10 cellular contexts compared by ENCODE assay signal in the genomic region with DNA sequence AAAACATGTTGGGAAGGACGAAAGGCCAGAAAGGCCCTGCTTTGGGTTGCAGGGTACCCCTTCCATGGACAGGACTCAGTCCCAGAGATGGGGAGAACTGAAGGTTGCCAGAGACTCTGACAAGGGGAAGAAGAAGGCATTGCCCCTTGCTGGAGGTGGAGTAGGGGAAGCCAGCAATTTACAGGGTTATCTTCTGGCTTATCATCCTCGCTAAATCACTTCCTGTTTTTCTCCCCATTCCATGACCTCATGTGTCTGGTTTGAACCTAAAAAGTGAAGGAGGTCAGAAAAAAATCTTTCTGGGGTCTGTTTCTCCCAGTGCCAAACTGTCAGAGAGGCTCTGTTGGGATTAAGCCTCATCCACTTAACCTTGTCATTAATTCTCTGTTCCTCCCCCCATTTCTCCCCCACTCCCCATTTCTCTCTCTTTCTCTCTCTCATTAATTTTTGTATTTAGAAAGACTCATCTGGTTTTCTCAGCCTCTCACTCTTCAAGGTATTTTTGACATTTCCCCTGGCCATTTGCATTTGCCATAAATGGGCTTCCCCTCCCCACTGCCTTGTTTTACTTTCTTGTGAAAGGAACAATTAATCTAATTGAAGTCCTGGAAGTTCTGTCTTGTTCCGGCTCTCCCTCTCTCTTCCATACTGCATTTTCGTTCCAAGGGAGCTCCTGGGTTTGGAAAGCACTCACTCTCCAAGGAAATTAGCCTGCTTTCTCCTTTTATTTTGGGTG. TPM values are rescaled to one million over a fixed set of nuclear protein-coding genes. Genes with fewer than 3 reads are reported as not detected.
DNase-seq lines count a peak whose midpoint lies in the region; ATAC-seq and TF ChIP-seq lines count a peak whose summit lies in the region.
"Had no signal": no experiment of that assay in that cellular context is flagged by ENCODE, and none has a peak within 500 bp of the region (broad histone marks: within the 10 kb centered on the region; RNA-seq: fewer than 3 reads in every experiment).

No MANE protein-coding gene starts in this region.

- H3K4me3 Mint-ChIP-seq in mesothelial cell of epicardium: no peak overlapping the region
- H3K4me3 Mint-ChIP-seq: activated naive CD4-positive, alpha-beta T cell treated with anti-CD3 and anti-CD28 coated beads for 36 hours; T-cell had no signal

- no peaks in the 10 kb centered on the region for H4K20me1 ChIP-seq in BLaER1

- H3K27me3 ChIP-seq in BLaER1 (no peaks in the 10 kb centered on the region), ascending aorta (no peaks in the 10 kb centered on the region)

- TF ChIP-seq CTCF in ascending aorta (IDR thresholded peaks at IDR 0.05) (no peak), mesothelial cell of epicardium (IDR thresholded peaks at IDR 0.05; ENCODE audit: unreplicated experiment) (no peak)

- peak overlapping the region; percentile 38 for H3K4me2 ChIP-seq in BLaER1

- H3K36me3 Mint-ChIP-seq in mesothelial cell of epicardium: no peaks in the 10 kb centered on the region
- H3K36me3 Mint-ChIP-seq: T-cell had no signal

- H3K27ac ChIP-seq in BLaER1: no peak overlapping the region
- peak overlapping the region; percentile 42 to 44 for H3K27ac ChIP-seq in ascending aorta

- H3K4me1 Mint-ChIP-seq in mesothelial cell of epicardium: peaks cover 85% of the 10 kb centered on the region
- H3K4me1 Mint-ChIP-seq: T-cell had no signal

- H3K36me3 ChIP-seq in BLaER1 (no peaks in the 10 kb centered on the region), ascending aorta (no peaks in the 10 kb centered on the region)

- no peaks in the 10 kb centered on the region for H3K27me3 Mint-ChIP-seq in mesothelial cell of epicardium (ENCODE audit: low read depth)

- ATAC-seq in GM18505 (IDR thresholded peaks at IDR 0.05; ENCODE audit: unreplicated experiment) (no peak), GM21825 (IDR thresholded peaks at IDR 0.05; ENCODE audit: unreplicated experiment) (no peak)
- ATAC-seq: T-cell had no signal

- in situ Hi-C loops in KBM-7 (cut with MboI; ENCODE audit: low pct_unique_long_range_greater_than_20kb, low sequenced_read_pairs): no loop called here

- H3K27ac Mint-ChIP-seq in mesothelial cell of epicardium: peak overlapping the region; percentile 84
- H3K27ac Mint-ChIP-seq: activated naive CD4-positive, alpha-beta T cell treated with anti-CD3 and anti-CD28 coated beads for 36 hours; T-cell had no signal

- intact Hi-C loops in ascending aorta (cut with DNase I): no loop called here

- TF ChIP-seq POLR2A in GM18505 (IDR thresholded peaks at IDR 0.05; ENCODE audit: borderline replicate concordance, extremely low read depth, insufficient read depth, insufficient read length): no peak

- DNase-seq in KBM-7 (peak; percentile 79), ascending aorta (ENCODE audit: low spot score in 2 of 2) (no peak), mesothelial cell of epicardium (ENCODE audit: low spot score in 2 of 2, unreplicated experiment in 2 of 2) (no peak), HPDE6-E6E7 (ENCODE audit: extremely low spot score) (no peak)
- DNase-seq in stimulated activated CD4-positive, alpha-beta T cell treated with anti-CD3 and anti-CD28 coated beads, Interleukin-12 subunit alpha, Interleukin-12 subunit beta, amount 100 ng/mL, for 4 hours: no peak
- DNase-seq: activated naive CD4-positive, alpha-beta T cell treated with anti-CD3 and anti-CD28 coated beads for 36 hours; T-cell had no signal

- H3K4me3 ChIP-seq in BLaER1 (no peak overlapping the region), ascending aorta (no peak overlapping the region)

- H3K9me3 ChIP-seq in BLaER1 (no peaks in the 10 kb centered on the region), ascending aorta (no peaks in the 10 kb centered on the region)

- H3K9ac ChIP-seq in BLaER1: no peak overlapping the region

- H3K4me1 ChIP-seq in BLaER1 (peaks cover 35% of the 10 kb centered on the region), ascending aorta (peaks cover 3 to 11% of the 10 kb centered on the region in 2 donors)

- no peaks in the 10 kb centered on the region for H3K9me3 Mint-ChIP-seq in mesothelial cell of epicardium
- H3K9me3 Mint-ChIP-seq: activated naive CD4-positive, alpha-beta T cell treated with anti-CD3 and anti-CD28 coated beads for 36 hours; T-cell had no signal

RNA-seq across cellular contexts. Expression of gene NRP2, which starts 17.4 kb away (rescaled TPM):
- 39.7 TPM for total RNA-seq in ascending aorta
- 82.2 to 89.5 TPM (median 83.6 TPM) in 3 replicates for total RNA-seq in mesothelial cell of epicardium
